In the genomic region with DNA sequence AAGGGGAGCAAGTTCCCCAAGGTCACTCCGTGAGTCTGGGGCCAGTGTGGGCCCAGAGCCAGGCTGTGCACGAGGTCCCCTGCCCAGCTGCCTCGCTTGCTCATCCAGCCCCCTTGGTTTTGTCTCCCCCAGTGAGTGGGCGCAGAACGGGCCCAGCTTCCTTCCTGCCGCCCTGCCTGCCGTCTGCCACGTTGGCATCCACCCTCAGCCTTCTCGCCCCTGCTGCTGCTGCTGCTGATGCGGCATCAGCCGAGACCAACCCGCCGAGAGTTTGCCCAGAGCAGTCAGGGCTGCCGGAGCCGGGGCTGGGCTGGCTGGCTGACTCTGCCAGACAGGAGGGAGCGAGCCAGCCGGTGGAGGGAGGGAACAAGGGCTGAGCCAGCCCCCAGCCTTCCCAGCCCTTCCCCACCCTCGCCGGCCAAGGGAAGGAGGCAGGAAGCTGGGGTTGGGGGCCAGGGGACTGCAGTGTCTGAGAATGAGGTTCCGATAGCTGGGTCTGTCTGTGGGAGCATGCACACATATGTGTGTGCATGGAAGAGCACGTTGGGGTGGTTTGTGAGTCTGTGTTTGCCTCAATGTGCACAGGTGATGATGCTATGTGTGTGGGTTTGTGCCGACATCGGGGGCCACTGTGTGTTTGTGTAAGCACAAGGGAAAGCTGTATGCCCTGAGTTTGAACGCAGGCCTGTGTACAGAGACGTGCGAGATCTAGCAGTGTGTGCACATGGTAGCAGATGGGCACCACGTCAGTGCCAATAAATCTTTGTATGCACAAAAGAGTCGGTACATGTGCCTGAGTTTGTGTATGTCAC, we compare ENCODE assay signal across 1 cellular context.
TF ChIP-seq lines count a peak whose summit lies in the region.

No MANE protein-coding gene starts in this region.

TF ChIP-seq in HepG2, 621 proteins besides CTCF, POLR2A, EP300 and RAD21 (continued from another document and continues in another):
- TF ChIP-seq, protein P1, sequence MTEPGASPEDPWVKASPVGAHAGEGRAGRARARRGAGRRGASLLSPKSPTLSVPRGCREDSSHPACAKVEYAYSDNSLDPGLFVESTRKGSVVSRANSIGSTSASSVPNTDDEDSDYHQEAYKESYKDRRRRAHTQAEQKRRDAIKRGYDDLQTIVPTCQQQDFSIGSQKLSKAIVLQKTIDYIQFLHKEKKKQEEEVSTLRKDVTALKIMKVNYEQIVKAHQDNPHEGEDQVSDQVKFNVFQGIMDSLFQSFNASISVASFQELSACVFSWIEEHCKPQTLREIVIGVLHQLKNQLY (CRISPR knock-in tag; IDR thresholded peaks at IDR 0.05) = no peak
- TF ChIP-seq ZNF451 (CRISPR knock-in tag; IDR thresholded peaks at IDR 0.05) (no peak), PHF5A (CRISPR knock-in tag; IDR thresholded peaks at IDR 0.05; ENCODE audit: low read depth, unreplicated experiment) (no peak), TCF7 (IDR thresholded peaks at IDR 0.05; ENCODE audit: low read depth) (no peak), FOXM1 (CRISPR knock-in tag; IDR thresholded peaks at IDR 0.05) (no peak), SMAD9 (CRISPR knock-in tag; IDR thresholded peaks at IDR 0.05) (no peak), ZNF773 (CRISPR knock-in tag; IDR thresholded peaks at IDR 0.05; ENCODE audit: borderline replicate concordance) (no peak), RARG (CRISPR knock-in tag; IDR thresholded peaks at IDR 0.05; ENCODE audit: low read depth) (no peak), FOXO1 (CRISPR knock-in tag; IDR thresholded peaks at IDR 0.05) (no peak), ASH2L (IDR thresholded peaks at IDR 0.05; ENCODE audit: insufficient read length, low read depth, low read length) (no peak), MAFF (IDR thresholded peaks at IDR 0.05; ENCODE audit: low read depth, low read length) (no peak), ELF3 (CRISPR knock-in tag; IDR thresholded peaks at IDR 0.05) (no peak), ZSCAN29 (CRISPR knock-in tag; conservative IDR thresholded peaks at IDR 0.05) (no peak), ZFX (CRISPR knock-in tag; IDR thresholded peaks at IDR 0.05; ENCODE audit: low read depth) (no peak), KDM3A (CRISPR knock-in tag; IDR thresholded peaks at IDR 0.05; ENCODE audit: low read depth) (no peak), ARNT2 (CRISPR knock-in tag; IDR thresholded peaks at IDR 0.05; ENCODE audit: low read depth) (no peak), KLF12 (CRISPR knock-in tag; IDR thresholded peaks at IDR 0.05; ENCODE audit: borderline replicate concordance) (no peak), ZNF766 (CRISPR knock-in tag; IDR thresholded peaks at IDR 0.05; ENCODE audit: borderline replicate concordance) (no peak), TSC22D2 (CRISPR knock-in tag; IDR thresholded peaks at IDR 0.05; ENCODE audit: borderline replicate concordance) (no peak), ZNF567 (CRISPR knock-in tag; IDR thresholded peaks at IDR 0.05; ENCODE audit: borderline replicate concordance) (no peak), ZNF367 (CRISPR knock-in tag; IDR thresholded peaks at IDR 0.05; ENCODE audit: borderline replicate concordance) (no peak), IRF2 (CRISPR knock-in tag; IDR thresholded peaks at IDR 0.05) (no peak), SALL1 (CRISPR knock-in tag; IDR thresholded peaks at IDR 0.05) (no peak), ZNF615 (CRISPR knock-in tag; IDR thresholded peaks at IDR 0.05; ENCODE audit: borderline replicate concordance) (no peak), ZNF10 (CRISPR knock-in tag; IDR thresholded peaks at IDR 0.05; ENCODE audit: borderline replicate concordance, low read depth) (no peak), ZFAT (CRISPR knock-in tag; conservative IDR thresholded peaks at IDR 0.05) (no peak), POLR2G (IDR thresholded peaks at IDR 0.05; ENCODE audit: low read depth, low read length) (no peak), ZMAT3 (CRISPR knock-in tag; conservative IDR thresholded peaks at IDR 0.05) (no peak), CC2D1A (CRISPR knock-in tag; IDR thresholded peaks at IDR 0.05) (no peak), ZIK1 (CRISPR knock-in tag; IDR thresholded peaks at IDR 0.05; ENCODE audit: borderline replicate concordance, low read depth) (no peak), ZFP1 (CRISPR knock-in tag; IDR thresholded peaks at IDR 0.05) (no peak), ZBTB38 (CRISPR knock-in tag; IDR thresholded peaks at IDR 0.05) (no peak), ARHGAP35 (CRISPR knock-in tag; IDR thresholded peaks at IDR 0.05; ENCODE audit: borderline replicate concordance) (no peak), KDM1A (CRISPR knock-in tag; IDR thresholded peaks at IDR 0.05) (0 out of 2 replicates have a peak, but pooled peaks have one; percentile 23), ZMYM3 (CRISPR knock-in tag; IDR thresholded peaks at IDR 0.05) (peak; percentile 91), DNMT1 (CRISPR knock-in tag; IDR thresholded peaks at IDR 0.05) (no peak), HOXA7 (CRISPR knock-in tag; IDR thresholded peaks at IDR 0.05) (no peak), CCAR2 (optimal IDR thresholded peaks at IDR 0.05; ENCODE audit: low read depth, low read length) (no peak), NCOR1 (IDR thresholded peaks at IDR 0.05; ENCODE audit: borderline replicate concordance, low read length) (no peak)
- TF ChIP-seq, protein P2, sequence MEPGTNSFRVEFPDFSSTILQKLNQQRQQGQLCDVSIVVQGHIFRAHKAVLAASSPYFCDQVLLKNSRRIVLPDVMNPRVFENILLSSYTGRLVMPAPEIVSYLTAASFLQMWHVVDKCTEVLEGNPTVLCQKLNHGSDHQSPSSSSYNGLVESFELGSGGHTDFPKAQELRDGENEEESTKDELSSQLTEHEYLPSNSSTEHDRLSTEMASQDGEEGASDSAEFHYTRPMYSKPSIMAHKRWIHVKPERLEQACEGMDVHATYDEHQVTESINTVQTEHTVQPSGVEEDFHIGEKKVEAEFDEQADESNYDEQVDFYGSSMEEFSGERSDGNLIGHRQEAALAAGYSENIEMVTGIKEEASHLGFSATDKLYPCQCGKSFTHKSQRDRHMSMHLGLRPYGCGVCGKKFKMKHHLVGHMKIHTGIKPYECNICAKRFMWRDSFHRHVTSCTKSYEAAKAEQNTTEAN (CRISPR knock-in tag; conservative IDR thresholded peaks at IDR 0.05) = no peak; the same call in 1 of the 2 replicates
- TF ChIP-seq, protein P3, sequence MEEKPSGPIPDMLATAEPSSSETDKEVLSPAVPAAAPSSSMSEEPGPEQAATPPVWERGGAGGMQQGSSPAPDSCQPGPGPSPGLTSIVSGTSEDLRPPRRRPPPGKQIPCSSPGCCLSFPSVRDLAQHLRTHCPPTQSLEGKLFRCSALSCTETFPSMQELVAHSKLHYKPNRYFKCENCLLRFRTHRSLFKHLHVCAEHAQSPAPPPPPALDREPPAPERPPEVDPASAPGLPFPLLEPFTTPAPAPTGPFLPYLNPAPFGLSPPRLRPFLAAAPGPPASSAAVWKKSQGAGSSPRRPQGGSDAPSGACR (CRISPR knock-in tag; IDR thresholded peaks at IDR 0.05) = 0 out of 2 replicates have a peak, but pooled peaks have one; percentile 33
- TF ChIP-seq, protein P4, sequence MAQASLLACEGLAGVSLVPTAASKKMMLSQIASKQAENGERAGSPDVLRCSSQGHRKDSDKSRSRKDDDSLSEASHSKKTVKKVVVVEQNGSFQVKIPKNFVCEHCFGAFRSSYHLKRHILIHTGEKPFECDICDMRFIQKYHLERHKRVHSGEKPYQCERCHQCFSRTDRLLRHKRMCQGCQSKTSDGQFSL (CRISPR knock-in tag; IDR thresholded peaks at IDR 0.05) = no peak
- TF ChIP-seq, protein P5, sequence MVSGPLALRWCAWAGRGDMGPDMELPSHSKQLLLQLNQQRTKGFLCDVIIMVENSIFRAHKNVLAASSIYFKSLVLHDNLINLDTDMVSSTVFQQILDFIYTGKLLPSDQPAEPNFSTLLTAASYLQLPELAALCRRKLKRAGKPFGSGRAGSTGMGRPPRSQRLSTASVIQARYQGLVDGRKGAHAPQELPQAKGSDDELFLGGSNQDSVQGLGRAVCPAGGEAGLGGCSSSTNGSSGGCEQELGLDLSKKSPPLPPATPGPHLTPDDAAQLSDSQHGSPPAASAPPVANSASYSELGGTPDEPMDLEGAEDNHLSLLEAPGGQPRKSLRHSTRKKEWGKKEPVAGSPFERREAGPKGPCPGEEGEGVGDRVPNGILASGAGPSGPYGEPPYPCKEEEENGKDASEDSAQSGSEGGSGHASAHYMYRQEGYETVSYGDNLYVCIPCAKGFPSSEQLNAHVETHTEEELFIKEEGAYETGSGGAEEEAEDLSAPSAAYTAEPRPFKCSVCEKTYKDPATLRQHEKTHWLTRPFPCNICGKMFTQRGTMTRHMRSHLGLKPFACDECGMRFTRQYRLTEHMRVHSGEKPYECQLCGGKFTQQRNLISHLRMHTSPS (CRISPR knock-in tag; IDR thresholded peaks at IDR 0.05; ENCODE audit: low read depth) = no peak; the same call in 1 of the 2 replicates
- TF ChIP-seq, protein P6, sequence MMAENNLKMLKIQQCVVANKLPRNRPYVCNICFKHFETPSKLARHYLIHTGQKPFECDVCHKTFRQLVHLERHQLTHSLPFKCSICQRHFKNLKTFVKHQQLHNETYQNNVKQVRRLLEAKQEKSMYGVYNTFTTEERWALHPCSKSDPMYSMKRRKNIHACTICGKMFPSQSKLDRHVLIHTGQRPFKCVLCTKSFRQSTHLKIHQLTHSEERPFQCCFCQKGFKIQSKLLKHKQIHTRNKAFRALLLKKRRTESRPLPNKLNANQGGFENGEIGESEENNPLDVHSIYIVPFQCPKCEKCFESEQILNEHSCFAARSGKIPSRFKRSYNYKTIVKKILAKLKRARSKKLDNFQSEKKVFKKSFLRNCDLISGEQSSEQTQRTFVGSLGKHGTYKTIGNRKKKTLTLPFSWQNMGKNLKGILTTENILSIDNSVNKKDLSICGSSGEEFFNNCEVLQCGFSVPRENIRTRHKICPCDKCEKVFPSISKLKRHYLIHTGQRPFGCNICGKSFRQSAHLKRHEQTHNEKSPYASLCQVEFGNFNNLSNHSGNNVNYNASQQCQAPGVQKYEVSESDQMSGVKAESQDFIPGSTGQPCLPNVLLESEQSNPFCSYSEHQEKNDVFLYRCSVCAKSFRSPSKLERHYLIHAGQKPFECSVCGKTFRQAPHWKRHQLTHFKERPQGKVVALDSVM (CRISPR knock-in tag; IDR thresholded peaks at IDR 0.05) = no peak
- TF ChIP-seq, protein P7, sequence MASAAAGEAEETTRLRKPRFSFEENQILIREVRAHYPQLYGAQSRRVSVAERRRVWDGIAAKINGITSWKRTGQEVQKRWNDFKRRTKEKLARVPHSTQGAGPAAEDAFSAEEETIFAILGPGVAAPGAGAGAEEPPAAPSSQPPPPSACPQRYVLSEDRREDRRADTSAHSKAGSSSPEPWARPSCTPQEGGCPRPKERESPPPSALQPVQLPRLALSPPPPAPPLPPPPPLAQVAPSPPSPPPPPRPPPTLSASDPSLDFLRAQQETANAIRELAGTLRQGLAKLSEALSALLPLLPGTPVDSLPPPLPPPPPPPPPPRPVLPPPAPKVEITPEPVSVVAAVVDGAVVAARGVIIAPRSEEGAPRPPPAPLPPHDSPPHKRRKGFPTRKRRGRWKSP (CRISPR knock-in tag; IDR thresholded peaks at IDR 0.05) = no peak
- TF ChIP-seq, protein P8, sequence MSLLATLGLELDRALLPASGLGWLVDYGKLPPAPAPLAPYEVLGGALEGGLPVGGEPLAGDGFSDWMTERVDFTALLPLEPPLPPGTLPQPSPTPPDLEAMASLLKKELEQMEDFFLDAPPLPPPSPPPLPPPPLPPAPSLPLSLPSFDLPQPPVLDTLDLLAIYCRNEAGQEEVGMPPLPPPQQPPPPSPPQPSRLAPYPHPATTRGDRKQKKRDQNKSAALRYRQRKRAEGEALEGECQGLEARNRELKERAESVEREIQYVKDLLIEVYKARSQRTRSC (CRISPR knock-in tag; IDR thresholded peaks at IDR 0.05; ENCODE audit: low read depth) = no peak
- TF ChIP-seq, protein P9, sequence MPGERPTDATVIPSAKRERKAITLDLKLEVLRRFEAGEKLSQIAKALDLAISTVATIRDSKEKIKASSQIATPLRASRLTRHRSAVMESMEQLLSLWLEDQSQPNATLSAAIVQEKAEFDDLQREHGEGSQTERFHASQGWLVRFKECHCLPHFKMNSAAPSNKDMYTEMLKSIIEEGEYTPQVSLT (CRISPR knock-in tag; IDR thresholded peaks at IDR 0.05; ENCODE audit: borderline replicate concordance, low read depth) = no peak
- TF ChIP-seq, protein P10, sequence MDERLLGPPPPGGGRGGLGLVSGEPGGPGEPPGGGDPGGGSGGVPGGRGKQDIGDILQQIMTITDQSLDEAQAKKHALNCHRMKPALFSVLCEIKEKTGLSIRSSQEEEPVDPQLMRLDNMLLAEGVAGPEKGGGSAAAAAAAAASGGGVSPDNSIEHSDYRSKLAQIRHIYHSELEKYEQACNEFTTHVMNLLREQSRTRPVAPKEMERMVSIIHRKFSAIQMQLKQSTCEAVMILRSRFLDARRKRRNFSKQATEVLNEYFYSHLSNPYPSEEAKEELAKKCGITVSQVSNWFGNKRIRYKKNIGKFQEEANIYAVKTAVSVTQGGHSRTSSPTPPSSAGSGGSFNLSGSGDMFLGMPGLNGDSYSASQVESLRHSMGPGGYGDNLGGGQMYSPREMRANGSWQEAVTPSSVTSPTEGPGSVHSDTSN (CRISPR knock-in tag; IDR thresholded peaks at IDR 0.05) = no peak
- TF ChIP-seq, protein P11, sequence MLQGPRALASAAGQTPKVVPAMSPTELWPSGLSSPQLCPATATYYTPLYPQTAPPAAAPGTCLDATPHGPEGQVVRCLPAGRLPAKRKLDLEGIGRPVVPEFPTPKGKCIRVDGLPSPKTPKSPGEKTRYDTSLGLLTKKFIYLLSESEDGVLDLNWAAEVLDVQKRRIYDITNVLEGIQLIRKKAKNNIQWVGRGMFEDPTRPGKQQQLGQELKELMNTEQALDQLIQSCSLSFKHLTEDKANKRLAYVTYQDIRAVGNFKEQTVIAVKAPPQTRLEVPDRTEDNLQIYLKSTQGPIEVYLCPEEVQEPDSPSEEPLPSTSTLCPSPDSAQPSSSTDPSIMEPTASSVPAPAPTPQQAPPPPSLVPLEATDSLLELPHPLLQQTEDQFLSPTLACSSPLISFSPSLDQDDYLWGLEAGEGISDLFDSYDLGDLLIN (CRISPR knock-in tag; IDR thresholded peaks at IDR 0.05; ENCODE audit: borderline replicate concordance) = no peak
- TF ChIP-seq, protein P12, sequence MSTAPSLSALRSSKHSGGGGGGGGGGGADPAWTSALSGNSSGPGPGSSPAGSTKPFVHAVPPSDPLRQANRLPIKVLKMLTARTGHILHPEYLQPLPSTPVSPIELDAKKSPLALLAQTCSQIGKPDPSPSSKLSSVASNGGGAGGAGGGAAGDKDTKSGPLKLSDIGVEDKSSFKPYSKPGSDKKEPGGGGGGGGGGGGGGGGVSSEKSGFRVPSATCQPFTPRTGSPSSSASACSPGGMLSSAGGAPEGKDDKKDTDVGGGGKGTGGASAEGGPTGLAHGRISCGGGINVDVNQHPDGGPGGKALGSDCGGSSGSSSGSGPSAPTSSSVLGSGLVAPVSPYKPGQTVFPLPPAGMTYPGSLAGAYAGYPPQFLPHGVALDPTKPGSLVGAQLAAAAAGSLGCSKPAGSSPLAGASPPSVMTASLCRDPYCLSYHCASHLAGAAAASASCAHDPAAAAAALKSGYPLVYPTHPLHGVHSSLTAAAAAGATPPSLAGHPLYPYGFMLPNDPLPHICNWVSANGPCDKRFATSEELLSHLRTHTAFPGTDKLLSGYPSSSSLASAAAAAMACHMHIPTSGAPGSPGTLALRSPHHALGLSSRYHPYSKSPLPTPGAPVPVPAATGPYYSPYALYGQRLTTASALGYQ (CRISPR knock-in tag; IDR thresholded peaks at IDR 0.05) = no peak
- TF ChIP-seq, protein P13, sequence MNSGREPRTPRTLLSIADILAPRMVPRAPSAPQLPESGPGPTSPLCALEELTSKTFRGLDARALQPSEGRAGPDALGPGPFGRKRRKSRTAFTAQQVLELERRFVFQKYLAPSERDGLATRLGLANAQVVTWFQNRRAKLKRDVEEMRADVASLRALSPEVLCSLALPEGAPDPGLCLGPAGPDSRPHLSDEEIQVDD (CRISPR knock-in tag; IDR thresholded peaks at IDR 0.05; ENCODE audit: borderline replicate concordance) = no peak
- TF ChIP-seq, protein P14, sequence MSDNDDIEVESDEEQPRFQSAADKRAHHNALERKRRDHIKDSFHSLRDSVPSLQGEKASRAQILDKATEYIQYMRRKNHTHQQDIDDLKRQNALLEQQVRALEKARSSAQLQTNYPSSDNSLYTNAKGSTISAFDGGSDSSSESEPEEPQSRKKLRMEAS (IDR thresholded peaks at IDR 0.05) = no peak
